Comparison of ENCODE assay signal across 10 cellular contexts in the genomic region with DNA sequence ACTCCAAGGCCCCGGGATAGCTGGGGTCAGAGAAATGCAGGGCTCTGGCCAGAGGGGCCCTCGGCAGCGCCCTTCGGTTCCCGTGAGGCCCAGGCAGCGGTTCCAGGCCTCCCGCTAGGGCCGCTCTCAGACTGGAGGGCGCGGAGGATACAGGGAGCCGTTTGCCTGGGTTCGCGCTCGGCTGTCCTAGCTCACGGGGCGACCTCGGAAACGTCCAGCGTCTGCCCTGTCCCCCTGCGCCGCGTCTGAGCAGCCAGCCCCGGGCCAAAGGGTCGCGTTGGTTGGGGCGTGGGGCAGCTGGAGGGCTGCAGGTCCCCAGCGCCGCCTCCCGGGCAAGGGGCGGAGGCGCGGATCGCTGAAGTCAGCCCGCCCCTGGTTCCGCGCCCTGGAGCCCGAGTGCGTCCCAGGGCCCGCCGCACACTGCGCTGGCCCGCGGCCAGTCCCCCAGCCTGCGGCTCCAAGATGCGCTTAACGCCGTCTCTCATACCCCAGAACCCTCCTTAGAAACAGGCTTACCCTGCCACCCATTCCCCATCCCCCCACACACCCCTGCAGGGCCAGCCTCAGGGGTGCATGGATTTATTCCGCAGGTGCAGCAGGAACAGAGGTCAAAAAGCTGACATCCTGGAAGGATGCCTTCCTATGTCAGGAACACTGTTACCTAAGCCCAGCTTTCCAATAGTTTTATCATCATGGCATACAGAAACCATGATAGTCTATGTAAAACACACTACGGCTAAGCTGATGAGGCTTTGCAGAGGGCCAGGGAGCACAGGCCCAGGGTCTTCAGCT. TPM values are rescaled to one million over a fixed set of nuclear protein-coding genes. Genes with fewer than 3 reads are reported as not detected.
DNase-seq lines count a peak whose midpoint lies in the region; ATAC-seq and TF ChIP-seq lines count a peak whose summit lies in the region.
"Had no signal": no experiment of that assay in that cellular context is flagged by ENCODE, and none has a peak within 500 bp of the region (broad histone marks: within the 10 kb centered on the region; RNA-seq: fewer than 3 reads in every experiment).

No MANE protein-coding gene starts in this region.

- H3K27me3 Mint-ChIP-seq in activated CD8-positive, alpha-beta T cell treated with anti-CD3 and anti-CD28 coated beads for 36 hours = peaks cover 40% of the 10 kb centered on the region

- no peaks in the 10 kb centered on the region for H3K79me2 ChIP-seq in OCI-LY7 (ENCODE audit: insufficient read depth, low read depth, low read length)

- no peak overlapping the region for H3K4me2 ChIP-seq in OCI-LY7 (ENCODE audit: low read length)

- no peak overlapping the region for H2AFZ ChIP-seq in OCI-LY7 (ENCODE audit: low read length)

- no peak overlapping the region for H3K4me3 Mint-ChIP-seq in activated CD8-positive, alpha-beta T cell treated with anti-CD3 and anti-CD28 coated beads for 36 hours

- no TSS peak for BruUV-seq in OCI-LY7 (replicated peaks; lab: Mats Ljungman, UMichigan)

- H3K9me3 ChIP-seq in right cardiac atrium (ENCODE audit: control insufficient read depth, low read length) (no peaks in the 10 kb centered on the region), OCI-LY7 (ENCODE audit: low read length) (no peaks in the 10 kb centered on the region)

- H3K4me1 ChIP-seq in right cardiac atrium (ENCODE audit: control insufficient read depth, insufficient read depth, low read length) (peaks cover 2% of the 10 kb centered on the region), OCI-LY7 (ENCODE audit: insufficient read depth, low read length, poor library complexity, severe bottlenecking) (no peaks in the 10 kb centered on the region)

- H3K36me3 Mint-ChIP-seq in activated CD8-positive, alpha-beta T cell treated with anti-CD3 and anti-CD28 coated beads for 36 hours (ENCODE audit: low read depth) = no peaks in the 10 kb centered on the region

- no peaks in the 10 kb centered on the region for H3K9me2 ChIP-seq in OCI-LY7 (ENCODE audit: insufficient read depth, low read length)

- H3K27me3 ChIP-seq in right cardiac atrium (ENCODE audit: control insufficient read depth, insufficient read depth) = no peaks in the 10 kb centered on the region

- 12% methylated on average over 49 of the region's 49 CpGs for WGBS in right cardiac atrium

- POLR2A ChIA-PET in activated CD8-positive, alpha-beta T cell treated with anti-CD3 and anti-CD28 coated beads for 36 hours (lab: Charles Lee) = no interaction called here
- POLR2A ChIA-PET in OCI-LY7 (lab: Charles Lee) = interaction anchor here (0.6 kb wide), 1 partner anchor 8 kb away, joined by 5 read pairs; no protein-coding TSS in a partner anchor

- ATAC-seq in activated CD8-positive, alpha-beta T cell treated with anti-CD3 and anti-CD28 coated beads for 36 hours = peak; percentile 34
- ATAC-seq in right cardiac atrium = peak; percentile 76 to 77
- no peak for ATAC-seq in GM18867 (IDR thresholded peaks at IDR 0.05; ENCODE audit: unreplicated experiment)
- ATAC-seq: GM12878 had no signal

- no peaks in the 10 kb centered on the region for H4K20me1 ChIP-seq in OCI-LY7 (ENCODE audit: insufficient read depth, low read length)

- no peak overlapping the region for H3K27ac Mint-ChIP-seq in activated CD8-positive, alpha-beta T cell treated with anti-CD3 and anti-CD28 coated beads for 36 hours

- no peaks in the 10 kb centered on the region for H3K36me3 ChIP-seq in OCI-LY7 (ENCODE audit: insufficient read depth, low read length)

- H3K4me1 Mint-ChIP-seq in activated CD8-positive, alpha-beta T cell treated with anti-CD3 and anti-CD28 coated beads for 36 hours (ENCODE audit: low read depth) = no peaks in the 10 kb centered on the region

- no peak overlapping the region for H3K27ac ChIP-seq in right cardiac atrium (ENCODE audit: low read length)
- no peak overlapping the region for H3K27ac ChIP-seq in OCI-LY7 (ENCODE audit: low read depth, low read length, poor library complexity, severe bottlenecking)

- CTCF ChIA-PET in activated CD8-positive, alpha-beta T cell treated with anti-CD3 and anti-CD28 coated beads for 36 hours (lab: Charles Lee) = no interaction called here
- CTCF ChIA-PET in OCI-LY7 (lab: Charles Lee; ENCODE audit: unreplicated experiment) = no interaction called here

- H3K4me3 ChIP-seq in right cardiac atrium (ENCODE audit: low read length) (peak overlapping the region; percentile 5), retinal pigment epithelial cell (ENCODE audit: low read length) (peak overlapping the region; percentile 43), OCI-LY7 (ENCODE audit: low read depth, low read length, poor library complexity, severe bottlenecking) (no peak overlapping the region)
- H3K4me3 ChIP-seq: GM12878 had no signal

- intact Hi-C loops in activated CD8-positive, alpha-beta T cell treated with anti-CD3 and anti-CD28 coated beads for 36 hours (cut with micrococcal nuclease) = no loop called here
- intact Hi-C loops in right cardiac atrium (cut with DNase I) (no loop called here), OCI-LY7 (cut with micrococcal nuclease; ENCODE audit: unreplicated experiment) (no loop called here)

- no peak for TF ChIP-seq CTCF in activated CD8-positive, alpha-beta T cell treated with anti-CD3 and anti-CD28 coated beads for 36 hours (IDR thresholded peaks at IDR 0.05)
- TF ChIP-seq CTCF in retinal pigment epithelial cell (conservative IDR thresholded peaks at IDR 0.05; ENCODE audit: low read depth, low read length) (no peak), OCI-LY7 (conservative IDR thresholded peaks at IDR 0.05; ENCODE audit: low read length) (no peak)

- H3K9me3 Mint-ChIP-seq in activated CD8-positive, alpha-beta T cell treated with anti-CD3 and anti-CD28 coated beads for 36 hours = no peaks in the 10 kb centered on the region

- peak; percentile 43 for DNase-seq in EH (ENCODE audit: low read depth)
- DNase-seq in activated CD8-positive, alpha-beta T cell treated with anti-CD3 and anti-CD28 coated beads for 36 hours = no peak
- peak; percentile 36 to 79 (median 78) for DNase-seq in right cardiac atrium
- DNase-seq in retinal pigment epithelial cell (ENCODE audit: low read depth) = no peak
- DNase-seq in OCI-LY7 (ENCODE audit: low spot score) = no peak
- DNase-seq in SW480 (ENCODE audit: low spot score) = no peak
- no peak for DNase-seq in SK-N-DZ (ENCODE audit: low spot score)
- DNase-seq: NCI-H82 had no signal

RNA-seq across cellular contexts. Expression of gene OPN4, which starts 22.1 kb away (rescaled TPM):
- not detected for total RNA-seq in activated CD8-positive, alpha-beta T cell treated with anti-CD3 and anti-CD28 coated beads for 36 hours
- 1 to 10 TPM in 2 of 4 donors, under 1 TPM in 2; 0.32 to 1.2 (median 0.95) TPM for total RNA-seq in right cardiac atrium
- 0.93 TPM for polyA plus RNA-seq in right cardiac atrium
- not detected in 2 replicates for total RNA-seq in OCI-LY7 (2014; rRNA removed; shearing (Covaris generic))
- total RNA-seq in OCI-LY7 (2022) = not detected in 2 replicates
- not detected in 2 replicates for polyA plus RNA-seq in SK-N-DZ (2014; cell fraction: cytosol; rRNA removed)
- polyA plus RNA-seq in SK-N-DZ (2014; cell fraction: nucleus; rRNA removed) = not detected in 2 replicates
- total RNA-seq: GM12878 had no signal
- polyA plus RNA-seq: GM12878 had no signal

RNA-seq across cellular contexts. Expression of gene LDB3, which starts 36.1 kb away (rescaled TPM):
- total RNA-seq in activated CD8-positive, alpha-beta T cell treated with anti-CD3 and anti-CD28 coated beads for 36 hours = under 1 TPM; 0.07 to 0.09 TPM
- total RNA-seq in right cardiac atrium = 1,000 to 10,000 TPM in 1 of 4 donors, 100 to 1,000 TPM in 3; 738 to 1,111 (median 934) TPM
- polyA plus RNA-seq in right cardiac atrium = 1,223 TPM
- not detected in 2 replicates for total RNA-seq in OCI-LY7 (2014; rRNA removed; shearing (Covaris generic))
- 0.08 TPM in 1 of 2 replicates, not detected in the other for total RNA-seq in OCI-LY7 (2022)
- 2.6 and 2.9 TPM in 2 replicates for polyA plus RNA-seq in SK-N-DZ (2014; cell fraction: cytosol; rRNA removed)
- 1.5 and 2.6 TPM in 2 replicates for polyA plus RNA-seq in SK-N-DZ (2014; cell fraction: nucleus; rRNA removed)

Comparison
In these comparisons a context has a peak if more than half of its experiments do, and no peak if none do; other contexts are left out.
1. DNase-seq: peak in EH (single experiment) and right cardiac atrium (3 of 3); none in activated CD8-positive, alpha-beta T cell treated with anti-CD3 and anti-CD28 coated beads for 36 hours (single experiment), retinal pigment epithelial cell (single experiment), OCI-LY7 (single experiment), SW480 (single experiment) and SK-N-DZ (single experiment).
2. RNA of gene LDB3, which starts 36.1 kb away (total RNA-seq): 738 to 1,111 TPM in right cardiac atrium; 0.07 to 0.09 TPM in activated CD8-positive, alpha-beta T cell treated with anti-CD3 and anti-CD28 coated beads for 36 hours and 0.08 TPM in OCI-LY7; every median in the first group is over 100 times any median in the second.